Comparison of ENCODE assay signal across 8 cellular contexts in the genomic region with DNA sequence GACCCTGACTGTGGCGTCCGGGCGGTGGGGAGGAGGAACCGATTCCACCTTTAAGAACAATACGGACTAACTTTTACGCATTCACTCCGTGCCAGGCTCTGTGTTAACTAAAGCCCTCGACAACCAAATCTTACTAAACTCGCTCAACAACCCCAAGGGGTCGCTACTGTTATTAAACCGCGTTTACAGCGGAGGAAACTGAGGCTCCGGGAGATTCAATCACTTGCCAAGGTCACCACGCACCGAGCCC. TPM values are rescaled to one million over a fixed set of nuclear protein-coding genes. Genes with fewer than 3 reads are reported as not detected.
DNase-seq lines count a peak whose midpoint lies in the region; TF ChIP-seq lines count a peak whose summit lies in the region.

No MANE protein-coding gene starts in this region.

- no peak overlapping the region for H3K4ac ChIP-seq in mesenchymal stem cell (ENCODE audit: low read depth in 1 of 2, low read length in 2 of 2)

- peak; percentile 9 for TF ChIP-seq CTCF in AG09309 (IDR thresholded peaks at IDR 0.05; ENCODE audit: control insufficient read depth, insufficient read depth, low read depth, low read length, missing control alignments)
- no peak for TF ChIP-seq CTCF in HL-60 (IDR thresholded peaks at IDR 0.05; ENCODE audit: insufficient read depth, low read length)
- TF ChIP-seq CTCF in astrocyte of the spinal cord (IDR thresholded peaks at IDR 0.05; ENCODE audit: low read depth, low read length): peak; percentile 24

- H2BK15ac ChIP-seq in mesenchymal stem cell (ENCODE audit: low read depth, poor library complexity, severe bottlenecking): no peak overlapping the region

- H3K4me3 ChIP-seq in AG09309 (ENCODE audit: control insufficient read depth, low read depth, low read length) (peak overlapping the region; percentile 34), HL-60 (replicated peaks; ENCODE audit: insufficient read depth, low read length) (peak overlapping the region; percentile 66), astrocyte of the spinal cord (ENCODE audit: low read depth, low read length) (peak overlapping the region; percentile 36), mesenchymal stem cell (ENCODE audit: insufficient read depth in 1 of 2, low read depth in 1 of 2, low read length in 2 of 2) (peak overlapping the region; percentile 73 to 75)

- H3K9ac ChIP-seq in mesenchymal stem cell (ENCODE audit: low read length): peak overlapping the region; percentile 62

- H3K79me1 ChIP-seq in mesenchymal stem cell (replicated peaks; ENCODE audit: low read length, poor library complexity, severe bottlenecking): peaks cover 8% of the 10 kb centered on the region

- H3K27me3 ChIP-seq in HL-60 (ENCODE audit: insufficient read depth, poor library complexity, severe bottlenecking) (no peaks in the 10 kb centered on the region), mesenchymal stem cell (ENCODE audit: control insufficient read depth in 1 of 2, insufficient read depth in 1 of 2, low read length in 2 of 2) (no peaks in the 10 kb centered on the region)

- WGBS in mesenchymal stem cell: 25% methylated on average over 13 of the region's 16 CpGs

- peak overlapping the region; percentile 77 for H3K4me2 ChIP-seq in mesenchymal stem cell (ENCODE audit: low read length, poor library complexity, severe bottlenecking)

- DNase-seq in AG09309 (ENCODE audit: low read depth) (no peak), HL-60 (ENCODE audit: low read depth in 1 of 2, low spot score in 1 of 2) (no peak), astrocyte of the spinal cord (ENCODE audit: low read depth, low spot score) (no peak), mesenchymal stem cell (no peak), iPS-NIHi11 (ENCODE audit: low spot score) (no peak), GOT3 (lab: John Stamatoyannopoulos, UW) (no peak), NCI-H774 (lab: John Stamatoyannopoulos, UW) (no peak), NCI-H187 treated with DMSO at 0.1 percent for 48 hours (lab: John Stamatoyannopoulos, UW) (no peak)

- H3K18ac ChIP-seq in mesenchymal stem cell (ENCODE audit: low read depth in 1 of 2, low read length in 2 of 2): peak overlapping the region in 1 of 2 experiments; percentile 29

- H4K8ac ChIP-seq in mesenchymal stem cell (ENCODE audit: low read length): no peak overlapping the region

- H3K27ac ChIP-seq in HL-60 (replicated peaks): no peak overlapping the region
- no peak overlapping the region for H3K27ac ChIP-seq in mesenchymal stem cell (ENCODE audit: low read length, poor library complexity, severe bottlenecking)

- H2BK5ac ChIP-seq in mesenchymal stem cell (ENCODE audit: low read depth, low read length, poor library complexity, severe bottlenecking): no peak overlapping the region

- peaks cover 16 to 22% of the 10 kb centered on the region in 2 experiments for H3K36me3 ChIP-seq in mesenchymal stem cell (ENCODE audit: control insufficient read depth in 1 of 2, insufficient read depth in 2 of 2, low read depth in 1 of 2, low read length in 2 of 2)

- H3K23ac ChIP-seq in mesenchymal stem cell (ENCODE audit: low read length in 2 of 2): no peak overlapping the region

- in situ Hi-C loops in astrocyte of the spinal cord (cut with HindIII; ENCODE audit: low sequenced_read_pairs): loop anchor here (25.0 kb wide), 1 partner anchor 202 kb away; the partner anchor contains the start of gene NANOS3

- H2BK120ac ChIP-seq in mesenchymal stem cell (ENCODE audit: low read depth, low read length): no peak overlapping the region

- peaks cover 13% of the 10 kb centered on the region for H3K4me1 ChIP-seq in mesenchymal stem cell (ENCODE audit: control insufficient read depth, insufficient read depth, low read depth, low read length)

- H2BK12ac ChIP-seq in mesenchymal stem cell (ENCODE audit: low read length in 2 of 2): no peak overlapping the region

- H3K14ac ChIP-seq in mesenchymal stem cell (ENCODE audit: low read length in 2 of 2): peak overlapping the region in 1 of 2 experiments; percentile 56

- H4K91ac ChIP-seq in mesenchymal stem cell (ENCODE audit: low read length): no peak overlapping the region

- no peak overlapping the region for H2AK5ac ChIP-seq in mesenchymal stem cell (ENCODE audit: low read length, severe bottlenecking)

- H3K9me3 ChIP-seq in mesenchymal stem cell (ENCODE audit: control insufficient read depth, low read length): peaks cover 8% of the 10 kb centered on the region

- no peak overlapping the region for H2AFZ ChIP-seq in mesenchymal stem cell (ENCODE audit: low read depth, low read length)

RNA-seq across cellular contexts. Expression of gene SAMD1, which starts 1.2 kb away (rescaled TPM):
- polyA plus RNA-seq in mesenchymal stem cell (2013, experiment 1 of 2): 27.9 TPM
- polyA plus RNA-seq in mesenchymal stem cell (2013, experiment 2 of 2): 26.5 TPM

RNA-seq across cellular contexts. Expression of gene C19orf67, which starts 3.8 kb away (rescaled TPM):
- polyA plus RNA-seq in mesenchymal stem cell (2013, experiment 1 of 2): not detected
- not detected for polyA plus RNA-seq in mesenchymal stem cell (2013, experiment 2 of 2)

RNA-seq across cellular contexts. Expression of gene MISP3, which starts 16.8 kb away (rescaled TPM):
- 0.68 TPM for polyA plus RNA-seq in mesenchymal stem cell (2013, experiment 1 of 2)
- 0.47 TPM for polyA plus RNA-seq in mesenchymal stem cell (2013, experiment 2 of 2)

RNA-seq across cellular contexts. Expression of gene PALM3, which starts 27.5 kb away (rescaled TPM):
- 0.43 TPM for polyA plus RNA-seq in mesenchymal stem cell (2013, experiment 1 of 2)
- polyA plus RNA-seq in mesenchymal stem cell (2013, experiment 2 of 2): 0.51 TPM

RNA-seq across cellular contexts. Expression of gene PRKACA, which starts 28.2 kb away (rescaled TPM):
- polyA plus RNA-seq in mesenchymal stem cell (2013, experiment 1 of 2): 96.5 TPM
- 94.5 TPM for polyA plus RNA-seq in mesenchymal stem cell (2013, experiment 2 of 2)
